In genomic region chr1:221667504-221667903, GRCh38 we compare ENCODE assay signal across 8 cellular contexts.
DNase-seq lines count a peak whose midpoint lies in the region; ATAC-seq and TF ChIP-seq lines count a peak whose summit lies in the region.

No MANE protein-coding gene starts in this region.

- peak; percentile 5 for DNase-seq in medulla oblongata (ENCODE audit: extremely low spot score)
- DNase-seq in G401 (ENCODE audit: low spot score): no peak
- no peak for DNase-seq in OCI-M2 (lab: John Stamatoyannopoulos, UW; ENCODE audit: unreplicated experiment)
- DNase-seq in mucosa of gallbladder (ENCODE audit: low spot score): no peak
- no peak for DNase-seq in DMS79 treated with DMSO at 0.1 percent for 48 hours (lab: John Stamatoyannopoulos, UW)

- H3K9me3 ChIP-seq in OCI-LY3 (ENCODE audit: insufficient read depth, low read length): 0 out of 2 replicates have a peak, but pooled peaks cover 2% of the 10 kb centered on the region

- H2AFZ ChIP-seq in OCI-LY3 (ENCODE audit: low read depth, low read length): no peak overlapping the region

- H3K36me3 ChIP-seq in OCI-LY3 (replicated peaks; ENCODE audit: low read depth, low read length): no peaks in the 10 kb centered on the region

- no peaks in the 10 kb centered on the region for H4K20me1 ChIP-seq in OCI-LY3 (ENCODE audit: insufficient read depth, low read length)

- H3K27ac ChIP-seq in OCI-LY3 (ENCODE audit: low read length): no peak overlapping the region

- peak overlapping the region; percentile 50 for H3K4me2 ChIP-seq in OCI-LY3 (ENCODE audit: low read length)

- in situ Hi-C loops in G401 (cut with HindIII; ENCODE audit: low sequenced_read_pairs): no loop called here

- peak; percentile 75 for ATAC-seq in GM18867 (IDR thresholded peaks at IDR 0.05; ENCODE audit: unreplicated experiment)
- ATAC-seq in HG02759 (IDR thresholded peaks at IDR 0.05; ENCODE audit: unreplicated experiment): peak; percentile 98

- H3K27me3 ChIP-seq in OCI-LY3 (ENCODE audit: low read depth, low read length): no peaks in the 10 kb centered on the region

- no peak overlapping the region for H3K4me3 ChIP-seq in OCI-LY3 (ENCODE audit: low read length)

- no peaks in the 10 kb centered on the region for H3K79me2 ChIP-seq in OCI-LY3 (ENCODE audit: low read length)

- no peak overlapping the region for H3K9ac ChIP-seq in OCI-LY3 (ENCODE audit: low read length)

- TF ChIP-seq CTCF in OCI-LY3 (IDR thresholded peaks at IDR 0.05; ENCODE audit: low read depth, low read length): no peak

- peaks cover 18% of the 10 kb centered on the region for H3K4me1 ChIP-seq in OCI-LY3 (ENCODE audit: low read length)
